In the genomic region with DNA sequence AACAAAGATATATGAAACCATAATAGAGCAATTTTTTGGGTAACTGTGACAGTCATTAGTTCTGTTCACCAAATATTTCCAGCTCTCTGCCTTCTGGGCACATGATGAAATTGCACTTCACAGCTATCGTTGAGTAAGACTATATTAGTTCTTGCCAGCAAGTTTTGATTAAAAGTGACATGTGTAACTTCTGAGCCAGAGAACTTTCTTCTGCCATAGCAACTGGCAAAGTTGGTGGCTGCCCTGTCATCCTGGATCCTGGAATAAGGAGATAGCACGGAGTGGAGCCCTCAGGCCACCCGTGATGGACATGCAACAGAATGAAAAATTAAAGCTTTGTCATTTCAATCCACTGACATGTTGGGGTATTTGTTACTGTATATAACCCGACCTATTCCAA, we compare ENCODE assay signal across 18 cellular contexts.
"Had no signal": no experiment of that assay in that cellular context is flagged by ENCODE, and none has a peak within 500 bp of the region (broad histone marks: within the 10 kb centered on the region; RNA-seq: fewer than 3 reads in every experiment).

No MANE protein-coding gene starts in this region.

- H3K27me3 Mint-ChIP-seq: activated CD4-positive, alpha-beta T cell treated with anti-CD3 and anti-CD28 coated beads for 36 hours; activated naive CD8-positive, alpha-beta T cell; brain; natural killer cell treated with Interleukin-12 subunit alpha and Interleukin-12 subunit beta and Interleukin-15 and Interleukin-18, amount 100 ng/mL, for 72 hours had no signal

- H3K9me3 ChIP-seq: gastrocnemius medialis, neutrophil, tibial artery had no signal

- H3K4me1 Mint-ChIP-seq: activated CD4-positive, alpha-beta T cell treated with anti-CD3 and anti-CD28 coated beads for 36 hours had no signal

- H3K4me3 Mint-ChIP-seq: activated CD4-positive, alpha-beta T cell treated with anti-CD3 and anti-CD28 coated beads for 36 hours; activated naive CD8-positive, alpha-beta T cell; activated T-helper 1 cell treated with anti-CD3 and anti-CD28 coated beads, Interleukin-12 subunit alpha, Interleukin-12 subunit beta, Interleukin-2, Interleukin-4 antibody, amounts not matched to agents 30 ng/mL and 10 ng/mL and 1 ng/mL, durations not matched to agents 14 hours and 24 hours and 36 hours; brain; natural killer cell treated with Interleukin-12 subunit alpha and Interleukin-12 subunit beta and Interleukin-15 and Interleukin-18, amount 100 ng/mL, for 72 hours; T-helper 2 cell treated with Interferon-gamma antibody and Interleukin-4, amounts not matched to agents 5 μg/mL and 100 μg/mL, for 36 hours had no signal

- H3K9me3 Mint-ChIP-seq: T-helper 2 cell treated with Interferon-gamma antibody and Interleukin-4, amounts not matched to agents 5 μg/mL and 100 μg/mL, for 36 hours had no signal

- H3K27ac ChIP-seq: gastrocnemius medialis, neutrophil, parathyroid adenoma, tibial artery had no signal

- DNase-seq: activated CD4-positive, alpha-beta T cell treated with anti-CD3 and anti-CD28 coated beads for 36 hours; activated CD4-positive, alpha-beta T cell treated with anti-CD3 and anti-CD28 coated beads, Interleukin-2, amount 50 U/mL, for 48 hours; activated T-cell treated with anti-CD3 and anti-CD28 coated beads for 4 hours; central memory CD4-positive, alpha-beta T cell; erythroblast; gastrocnemius medialis; head of caudate nucleus; stimulated activated CD4-positive, alpha-beta T cell treated with anti-CD3 and anti-CD28 coated beads, Interleukin-2, amount 100 ng/mL, for 24 hours; stimulated activated naive CD8-positive, alpha-beta T cell treated with anti-CD3 and anti-CD28 coated beads, Interleukin-15, Interleukin-2, amounts not matched to agents 100 U/mL and 50 U/mL, for 24 hours; substantia nigra; tibial artery had no signal

- H3K4me3 ChIP-seq: gastrocnemius medialis, tibial artery had no signal

- H3K36me3 Mint-ChIP-seq: brain had no signal

- H3K27me3 ChIP-seq: gastrocnemius medialis, neutrophil, tibial artery had no signal

- H3K27ac Mint-ChIP-seq: activated CD4-positive, alpha-beta T cell treated with anti-CD3 and anti-CD28 coated beads for 36 hours; activated naive CD8-positive, alpha-beta T cell; activated T-helper 1 cell treated with anti-CD3 and anti-CD28 coated beads, Interleukin-12 subunit alpha, Interleukin-12 subunit beta, Interleukin-2, Interleukin-4 antibody, amounts not matched to agents 30 ng/mL and 10 ng/mL and 1 ng/mL, durations not matched to agents 14 hours and 24 hours and 36 hours; brain; natural killer cell treated with Interleukin-12 subunit alpha and Interleukin-12 subunit beta and Interleukin-15 and Interleukin-18, amount 100 ng/mL, for 72 hours; T-helper 2 cell treated with Interferon-gamma antibody and Interleukin-4, amounts not matched to agents 5 μg/mL and 100 μg/mL, for 36 hours had no signal

- H3K36me3 ChIP-seq: gastrocnemius medialis, neutrophil, tibial artery had no signal

- H3K4me1 ChIP-seq: gastrocnemius medialis, parathyroid adenoma had no signal

- ATAC-seq: activated CD4-positive, alpha-beta T cell treated with anti-CD3 and anti-CD28 coated beads for 36 hours; gastrocnemius medialis; natural killer cell treated with Interleukin-12 subunit alpha and Interleukin-12 subunit beta and Interleukin-15 and Interleukin-18, amount 100 ng/mL, for 72 hours; stimulated activated naive CD8-positive, alpha-beta T cell treated with anti-CD3 and anti-CD28 coated beads, Interleukin-15, Interleukin-2, amounts not matched to agents 100 U/mL and 50 U/mL, for 24 hours had no signal
